16 cellular contexts compared by ENCODE assay signal in the genomic region with DNA sequence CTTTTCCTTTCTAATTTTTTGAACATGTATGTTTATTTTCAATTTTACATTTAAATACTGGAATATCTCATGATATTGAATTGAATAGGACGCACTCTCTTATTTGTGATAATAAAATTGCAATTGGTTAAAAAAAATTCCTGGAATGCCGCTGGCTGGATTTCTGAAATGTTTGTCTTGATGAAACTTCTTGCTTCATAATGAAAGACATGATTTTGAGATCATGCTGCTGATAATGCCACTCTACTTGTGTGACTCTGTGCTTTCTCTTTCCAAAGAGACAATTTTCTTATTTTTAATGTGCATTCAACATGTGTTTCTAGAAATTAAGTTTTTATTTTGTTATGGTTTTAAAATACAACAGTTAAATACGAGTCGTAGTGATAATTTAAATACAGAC.
"Had no signal": no experiment of that assay in that cellular context is flagged by ENCODE, and none has a peak within 500 bp of the region (broad histone marks: within the 10 kb centered on the region; RNA-seq: fewer than 3 reads in every experiment).

No MANE protein-coding gene starts in this region.

- ATAC-seq: activated naive CD8-positive, alpha-beta T cell treated with anti-CD3 and anti-CD28 coated beads, Interleukin-2, amount 50 U/mL, for 24 hours; gastroesophageal sphincter; left lung; naive thymus-derived CD8-positive, alpha-beta T cell had no signal

- DNase-seq: activated CD4-positive, alpha-beta T cell treated with anti-CD3 and anti-CD28 coated beads, Interleukin-2, amount 50 U/mL, for 4 hours; activated CD4-positive, CD25-positive, alpha-beta regulatory T cell treated with anti-CD3 and anti-CD28 coated beads, Interleukin-2, amount 50 U/mL, for 72 hours; activated naive CD4-positive, alpha-beta T cell treated with Interleukin-2 at 50 U/mL for 16 hours; activated naive CD8-positive, alpha-beta T cell treated with anti-CD3 and anti-CD28 coated beads, Interleukin-2, amount 50 U/mL, for 24 hours; activated T-cell treated with anti-CD3 and anti-CD28 coated beads for 4 hours; colonic mucosa; esophagus squamous epithelium; left lung; naive thymus-derived CD8-positive, alpha-beta T cell; stimulated activated CD4-positive, alpha-beta T cell treated with anti-CD3 and anti-CD28 coated beads, Interleukin-12 subunit alpha, Interleukin-12 subunit beta, amount 100 ng/mL, for 4 hours; stimulated activated CD4-positive, alpha-beta T cell treated with anti-CD3 and anti-CD28 coated beads, Interleukin-2, amount 100 ng/mL, for 24 hours; stomach; T-helper 1 cell; T1000; testis had no signal
